In genomic region chr12:125304029-125304428, GRCh38 we compare ENCODE assay signal across 35 cellular contexts.
"Had no signal": no experiment of that assay in that cellular context is flagged by ENCODE, and none has a peak within 500 bp of the region (broad histone marks: within the 10 kb centered on the region; RNA-seq: fewer than 3 reads in every experiment).

No MANE protein-coding gene starts in this region.

- H3K27me3 ChIP-seq: ascending aorta, brain microvascular endothelial cell had no signal

- DNase-seq: activated B cell treated with CpG ODN at 0.5 μM for 24 hours; activated CD4-positive, alpha-beta memory T cell treated with anti-CD3 and anti-CD28 coated beads for 36 hours; activated CD4-positive, alpha-beta T cell treated with anti-CD3 and anti-CD28 coated beads for 4 hours; activated CD4-positive, alpha-beta T cell treated with anti-CD3 and anti-CD28 coated beads, Interleukin-2, amount 10 ng/mL, durations not matched to agents 24 days and 14 days; activated CD4-positive, alpha-beta T cell treated with anti-CD3 and anti-CD28 coated beads, Interleukin-2, amount 50 U/mL, for 1 hour; activated CD4-positive, alpha-beta T cell treated with anti-CD3 and anti-CD28 coated beads, Interleukin-2, amount 50 U/mL, for 4 hours; activated CD4-positive, CD25-positive, alpha-beta regulatory T cell treated with anti-CD3 and anti-CD28 coated beads, Interleukin-2, amount 50 U/mL, for 72 hours; activated CD8-positive, alpha-beta memory T cell treated with anti-CD3 and anti-CD28 coated beads, Interleukin-2, amount 50 U/mL, for 4 hours; activated CD8-positive, alpha-beta T cell treated with anti-CD3 and anti-CD28 coated beads for 36 hours; activated gamma-delta T cell; activated naive CD4-positive, alpha-beta T cell treated with anti-CD3 and anti-CD28 coated beads, Interleukin-2, amount 10 ng/mL, durations not matched to agents 7 days and 5 days; activated naive CD4-positive, alpha-beta T cell treated with Interleukin-2 at 50 U/mL for 16 hours; activated naive CD8-positive, alpha-beta T cell treated with anti-CD3 and anti-CD28 coated beads, Interleukin-2, amount 10 ng/mL, durations not matched to agents 7 days and 5 days; activated naive CD8-positive, alpha-beta T cell treated with anti-CD3 and anti-CD28 coated beads, Interleukin-2, amount 50 U/mL, for 24 hours; activated T-cell treated with anti-CD3 and anti-CD28 coated beads for 4 hours; activated T-cell treated with anti-CD3 and anti-CD28 coated beads, Interleukin-2, amount 50 U/mL, for 1 hour; activated T-cell treated with anti-CD3 and anti-CD28 coated beads, Interleukin-2, amount 50 U/mL, for 4 hours; activated T-cell treated with anti-CD3 and anti-CD28 coated beads, Interleukin-2, amount 50 U/mL, for 72 hours; amygdala; anterior cingulate cortex; brain microvascular endothelial cell; caudate nucleus; cerebellar nuclear complex; T-helper 1 cell; T-helper 2 cell; T-helper 9 cell had no signal

- H3K9me3 Mint-ChIP-seq: activated B cell treated with CpG ODN at 0.5 μM for 24 hours; activated CD4-positive, alpha-beta T cell treated with anti-CD3 and anti-CD28 coated beads, Interleukin-2, amount 10 ng/mL, durations not matched to agents 24 days and 14 days; activated CD8-positive, alpha-beta T cell treated with anti-CD3 and anti-CD28 coated beads for 36 hours; activated naive CD4-positive, alpha-beta T cell treated with anti-CD3 and anti-CD28 coated beads, Interleukin-2, amount 10 ng/mL, durations not matched to agents 7 days and 5 days; activated naive CD4-positive, alpha-beta T cell treated with anti-CD3 and anti-CD28 coated beads, Interleukin-2, amount 50 U/mL, for 24 hours; activated naive CD8-positive, alpha-beta T cell treated with anti-CD3 and anti-CD28 coated beads, Interleukin-2, amount 10 ng/mL, durations not matched to agents 7 days and 5 days; activated naive CD8-positive, alpha-beta T cell treated with anti-CD3 and anti-CD28 coated beads, Interleukin-2, amount 50 U/mL, for 24 hours; activated T-helper 1 cell treated with anti-CD3 and anti-CD28 coated beads, Interleukin-12 subunit alpha, Interleukin-12 subunit beta, Interleukin-2, Interleukin-4 antibody, amounts not matched to agents 30 ng/mL and 10 ng/mL and 1 ng/mL, durations not matched to agents 14 hours and 24 hours and 36 hours; T-helper 1 cell treated with Interleukin-12 subunit alpha and Interleukin-12 subunit beta and Interleukin-4 antibody, amounts not matched to agents 30 μg/mL and 1 μg/mL, for 36 hours; T-helper 2 cell treated with Interferon-gamma antibody and Interleukin-4, amounts not matched to agents 5 μg/mL and 100 μg/mL, for 36 hours had no signal

- H3K27ac ChIP-seq: ascending aorta, brain microvascular endothelial cell, breast epithelium had no signal

- H3K36me3 ChIP-seq: ascending aorta, brain microvascular endothelial cell, breast epithelium had no signal

- H3K36me3 Mint-ChIP-seq: activated CD4-positive, alpha-beta memory T cell treated with anti-CD3 and anti-CD28 coated beads for 36 hours; activated naive CD4-positive, alpha-beta T cell treated with anti-CD3 and anti-CD28 coated beads, Interleukin-2, amount 10 ng/mL, durations not matched to agents 7 days and 5 days; activated naive CD4-positive, alpha-beta T cell treated with anti-CD3 and anti-CD28 coated beads, Interleukin-2, amount 50 U/mL, for 24 hours; activated naive CD8-positive, alpha-beta T cell; activated naive CD8-positive, alpha-beta T cell treated with anti-CD3 and anti-CD28 coated beads, Interleukin-2, amount 10 ng/mL, durations not matched to agents 7 days and 5 days had no signal

- H3K9me3 ChIP-seq: ascending aorta had no signal

- H3K27ac Mint-ChIP-seq: activated B cell treated with CpG ODN at 0.5 μM for 24 hours; activated CD4-positive, alpha-beta memory T cell treated with anti-CD3 and anti-CD28 coated beads for 36 hours; activated CD4-positive, alpha-beta T cell treated with anti-CD3 and anti-CD28 coated beads, Interleukin-2, amount 10 ng/mL, durations not matched to agents 24 days and 14 days; activated CD8-positive, alpha-beta T cell treated with anti-CD3 and anti-CD28 coated beads for 36 hours; activated naive CD4-positive, alpha-beta T cell treated with anti-CD3 and anti-CD28 coated beads, Interleukin-2, amount 10 ng/mL, durations not matched to agents 7 days and 5 days; activated naive CD4-positive, alpha-beta T cell treated with anti-CD3 and anti-CD28 coated beads, Interleukin-2, amount 50 U/mL, for 24 hours; activated naive CD8-positive, alpha-beta T cell; activated naive CD8-positive, alpha-beta T cell treated with anti-CD3 and anti-CD28 coated beads, Interleukin-2, amount 10 ng/mL, durations not matched to agents 7 days and 5 days; activated naive CD8-positive, alpha-beta T cell treated with anti-CD3 and anti-CD28 coated beads, Interleukin-2, amount 50 U/mL, for 24 hours; activated T-cell treated with anti-CD3 and anti-CD28 coated beads, Interleukin-2, amount 50 U/mL, for 72 hours; activated T-helper 1 cell treated with anti-CD3 and anti-CD28 coated beads, Interleukin-12 subunit alpha, Interleukin-12 subunit beta, Interleukin-2, Interleukin-4 antibody, amounts not matched to agents 30 ng/mL and 10 ng/mL and 1 ng/mL, durations not matched to agents 14 hours and 24 hours and 36 hours; activated T-helper 17 cell treated with anti-CD3 and anti-CD28 coated beads, Interleukin-2, amount 50 U/mL, for 72 hours; T-helper 1 cell treated with Interleukin-12 subunit alpha and Interleukin-12 subunit beta and Interleukin-4 antibody, amounts not matched to agents 30 μg/mL and 1 μg/mL, for 36 hours; T-helper 2 cell treated with Interferon-gamma antibody and Interleukin-4, amounts not matched to agents 5 μg/mL and 100 μg/mL, for 36 hours had no signal

- ATAC-seq: activated CD8-positive, alpha-beta T cell treated with anti-CD3 and anti-CD28 coated beads for 36 hours; activated naive CD8-positive, alpha-beta T cell treated with anti-CD3 and anti-CD28 coated beads, Interleukin-2, amount 50 U/mL, for 24 hours; activated T-cell treated with anti-CD3 and anti-CD28 coated beads, Interleukin-2, amount 50 U/mL, for 4 hours; activated T-cell treated with anti-CD3 and anti-CD28 coated beads, Interleukin-2, amount 50 U/mL, for 72 hours; activated T-helper 17 cell treated with anti-CD3 and anti-CD28 coated beads, Interleukin-2, amount 50 U/mL, for 72 hours had no signal

- H3K4me1 Mint-ChIP-seq: activated B cell treated with CpG ODN at 0.5 μM for 24 hours; activated CD4-positive, alpha-beta T cell treated with anti-CD3 and anti-CD28 coated beads, Interleukin-2, amount 10 ng/mL, durations not matched to agents 24 days and 14 days; activated naive CD4-positive, alpha-beta T cell treated with anti-CD3 and anti-CD28 coated beads, Interleukin-2, amount 10 ng/mL, durations not matched to agents 7 days and 5 days; activated naive CD4-positive, alpha-beta T cell treated with anti-CD3 and anti-CD28 coated beads, Interleukin-2, amount 50 U/mL, for 24 hours; activated naive CD8-positive, alpha-beta T cell treated with anti-CD3 and anti-CD28 coated beads, Interleukin-2, amount 10 ng/mL, durations not matched to agents 7 days and 5 days; activated naive CD8-positive, alpha-beta T cell treated with anti-CD3 and anti-CD28 coated beads, Interleukin-2, amount 50 U/mL, for 24 hours; activated T-helper 17 cell treated with anti-CD3 and anti-CD28 coated beads, Interleukin-2, amount 50 U/mL, for 72 hours; central memory CD8-positive, alpha-beta T cell had no signal

- H3K4me3 Mint-ChIP-seq: activated B cell treated with CpG ODN at 0.5 μM for 24 hours; activated CD4-positive, alpha-beta memory T cell treated with anti-CD3 and anti-CD28 coated beads for 36 hours; activated CD4-positive, alpha-beta T cell treated with anti-CD3 and anti-CD28 coated beads, Interleukin-2, amount 10 ng/mL, durations not matched to agents 24 days and 14 days; activated CD8-positive, alpha-beta T cell treated with anti-CD3 and anti-CD28 coated beads for 36 hours; activated naive CD4-positive, alpha-beta T cell treated with anti-CD3 and anti-CD28 coated beads, Interleukin-2, amount 10 ng/mL, durations not matched to agents 7 days and 5 days; activated naive CD4-positive, alpha-beta T cell treated with anti-CD3 and anti-CD28 coated beads, Interleukin-2, amount 50 U/mL, for 24 hours; activated naive CD8-positive, alpha-beta T cell; activated naive CD8-positive, alpha-beta T cell treated with anti-CD3 and anti-CD28 coated beads, Interleukin-2, amount 10 ng/mL, durations not matched to agents 7 days and 5 days; activated naive CD8-positive, alpha-beta T cell treated with anti-CD3 and anti-CD28 coated beads, Interleukin-2, amount 50 U/mL, for 24 hours; activated T-cell treated with anti-CD3 and anti-CD28 coated beads, Interleukin-2, amount 50 U/mL, for 4 hours; activated T-cell treated with anti-CD3 and anti-CD28 coated beads, Interleukin-2, amount 50 U/mL, for 72 hours; activated T-helper 1 cell treated with anti-CD3 and anti-CD28 coated beads, Interleukin-12 subunit alpha, Interleukin-12 subunit beta, Interleukin-2, Interleukin-4 antibody, amounts not matched to agents 30 ng/mL and 10 ng/mL and 1 ng/mL, durations not matched to agents 14 hours and 24 hours and 36 hours; activated T-helper 17 cell treated with anti-CD3 and anti-CD28 coated beads, Interleukin-2, amount 50 U/mL, for 72 hours; central memory CD8-positive, alpha-beta T cell; T-helper 1 cell treated with Interleukin-12 subunit alpha and Interleukin-12 subunit beta and Interleukin-4 antibody, amounts not matched to agents 30 μg/mL and 1 μg/mL, for 36 hours; T-helper 2 cell treated with Interferon-gamma antibody and Interleukin-4, amounts not matched to agents 5 μg/mL and 100 μg/mL, for 36 hours had no signal

- H3K4me1 ChIP-seq: ascending aorta, breast epithelium had no signal

- H3K27me3 Mint-ChIP-seq: activated CD4-positive, alpha-beta memory T cell treated with anti-CD3 and anti-CD28 coated beads for 36 hours; activated CD4-positive, alpha-beta T cell treated with anti-CD3 and anti-CD28 coated beads, Interleukin-2, amount 10 ng/mL, durations not matched to agents 24 days and 14 days; activated CD8-positive, alpha-beta T cell treated with anti-CD3 and anti-CD28 coated beads for 36 hours; activated naive CD4-positive, alpha-beta T cell treated with anti-CD3 and anti-CD28 coated beads, Interleukin-2, amount 10 ng/mL, durations not matched to agents 7 days and 5 days; activated naive CD8-positive, alpha-beta T cell treated with anti-CD3 and anti-CD28 coated beads, Interleukin-2, amount 10 ng/mL, durations not matched to agents 7 days and 5 days; activated naive CD8-positive, alpha-beta T cell treated with anti-CD3 and anti-CD28 coated beads, Interleukin-2, amount 50 U/mL, for 24 hours had no signal

- H3K4me3 ChIP-seq: ascending aorta, breast epithelium had no signal
